In genomic region chr13:30805132-30805537, GRCh38 we compare ENCODE assay signal across 1 cellular context.
TF ChIP-seq lines count a peak whose summit lies in the region.

No MANE protein-coding gene starts in this region.

TF ChIP-seq in IMR-90, 13 proteins besides CTCF, POLR2A, EP300 and RAD21 (continued from another document):
- no peak for TF ChIP-seq USF2 (IDR thresholded peaks at IDR 0.05; ENCODE audit: low read depth, low read length)
- no peak for TF ChIP-seq RCOR1 (IDR thresholded peaks at IDR 0.05; ENCODE audit: insufficient replicate concordance, low read length)
- no peak for TF ChIP-seq MAZ (IDR thresholded peaks at IDR 0.05; ENCODE audit: borderline replicate concordance, low read depth, low read length)
- TF ChIP-seq SMC3 (IDR thresholded peaks at IDR 0.05; ENCODE audit: low read depth, low read length), result no peak
- TF ChIP-seq CHD1 (IDR thresholded peaks at IDR 0.05; ENCODE audit: low read depth, low read length), result no peak
TF ChIP-seq in IMR-90: peak in this region for 0.
